In genomic region chr6:1611322-1611571, GRCh38 we compare ENCODE assay signal across 10 cellular contexts. TPM values are rescaled to one million over a fixed set of nuclear protein-coding genes. Genes with fewer than 3 reads are reported as not detected.
A peak's percentile ranks its signal among the peaks of the same experiment; 100 is the strongest.
DNase-seq lines count a peak whose midpoint lies in the region; ATAC-seq and TF ChIP-seq lines count a peak whose summit lies in the region.
"Had no signal": no experiment of that assay in that cellular context is flagged by ENCODE, and none has a peak within 500 bp of the region (broad histone marks: within the 10 kb centered on the region; RNA-seq: fewer than 3 reads in every experiment).

No MANE protein-coding gene starts in this region.

- no peak for TF ChIP-seq POLR2A in Peyer's patch (IDR thresholded peaks at IDR 0.05)

- H3K36me3 ChIP-seq in Peyer's patch (no peaks in the 10 kb centered on the region), subcutaneous abdominal adipose tissue (ENCODE audit: control insufficient read depth in 5 of 5, insufficient read depth in 5 of 5, low read length in 5 of 5) (no peaks in the 10 kb centered on the region)

- DNase-seq in NCI-H2081 (lab: John Stamatoyannopoulos, UW), result peak; percentile 15 to 40
- no peak for DNase-seq in NCI-H2081 treated with DMSO at 0.1 percent for 48 hours (lab: John Stamatoyannopoulos, UW)
- no peak for DNase-seq in Peyer's patch
- peak; percentile 53 for DNase-seq in fibroblast of pulmonary artery (ENCODE audit: low read depth)
- no peak for DNase-seq in NCI-H2107 treated with DMSO at 0.1 percent for 48 hours (lab: John Stamatoyannopoulos, UW; ENCODE audit: unreplicated experiment)

- H3K4me1 ChIP-seq in Peyer's patch, result peaks cover 0 to 56% (median 31%) of the 10 kb centered on the region in 4 donors
- H3K4me1 ChIP-seq in subcutaneous abdominal adipose tissue (ENCODE audit: control insufficient read depth in 5 of 5, insufficient read depth in 5 of 5, low read length in 5 of 5), result peaks cover 1 to 57% (median 46%) of the 10 kb centered on the region in 5 donors

- no peak for ATAC-seq in activated CD4-positive, CD25-positive, alpha-beta regulatory T cell treated with anti-CD3 and anti-CD28 coated beads, Interleukin-2, amount 50 U/mL, for 24 hours
- no peak for ATAC-seq in GM18868 (IDR thresholded peaks at IDR 0.05; ENCODE audit: unreplicated experiment)

- H3K27ac ChIP-seq in Peyer's patch (no peak overlapping the region), subcutaneous abdominal adipose tissue (ENCODE audit: low read depth, low read length) (no peak overlapping the region)

- H3K9me3 ChIP-seq in Peyer's patch (no peaks in the 10 kb centered on the region), subcutaneous abdominal adipose tissue (ENCODE audit: control insufficient read depth in 5 of 5, low read length in 5 of 5) (no peaks in the 10 kb centered on the region)

- H3K27me3 ChIP-seq in Peyer's patch (peaks cover 7 to 80% of the 10 kb centered on the region in 2 donors), subcutaneous abdominal adipose tissue (ENCODE audit: control insufficient read depth in 5 of 5, insufficient read depth in 4 of 5, low read length in 5 of 5) (peaks cover 24 to 53% (median 52%) of the 10 kb centered on the region in 5 donors)

- TF ChIP-seq CTCF in Peyer's patch (IDR thresholded peaks at IDR 0.05), result no peak
- TF ChIP-seq CTCF in fibroblast of pulmonary artery (IDR thresholded peaks at IDR 0.05; ENCODE audit: low read length, missing control alignments), result peak; percentile 14

- H3K9ac ChIP-seq in subcutaneous abdominal adipose tissue (ENCODE audit: low read length in 5 of 5), result no peak overlapping the region

- H3K4me3 ChIP-seq in Peyer's patch (peak overlapping the region in 3 of 4 donors; percentile 53 to 66 (median 62)), fibroblast of pulmonary artery (replicated peaks; ENCODE audit: low read depth, low read length) (peak overlapping the region; percentile 72), subcutaneous abdominal adipose tissue (ENCODE audit: low read depth in 1 of 5, low read length in 5 of 5) (peak overlapping the region in 4 of 5 donors; percentile 27 to 78 (median 64))

RNA-seq across cellular contexts. Expression of gene FOXC1, which starts 1.5 kb away (rescaled TPM):
- 1 to 10 TPM in 3 of 4 donors, not detected in 1; 1.6 to 3.3 (median 2.7) TPM for total RNA-seq in Peyer's patch
- total RNA-seq: activated naive CD8-positive, alpha-beta T cell treated with anti-CD3 and anti-CD28 coated beads, Interleukin-2, amount 10 ng/mL, durations not matched to agents 7 days and 5 days; naive thymus-derived CD8-positive, alpha-beta T cell had no signal

Comparison
In these comparisons a context has a peak if more than half of its experiments do, and no peak if none do; other contexts are left out.
1. DNase-seq: peak in NCI-H2081 (2 of 2) and fibroblast of pulmonary artery (single experiment); none in NCI-H2081 treated with DMSO at 0.1 percent for 48 hours (single experiment), Peyer's patch (0 of 3) and NCI-H2107 treated with DMSO at 0.1 percent for 48 hours (single experiment).
2. Peak in every context shown above with its lines, with median percentiles within 50 percentile points of each other: H3K4me3 ChIP-seq.